1 cellular context compared by ENCODE assay signal in the genomic region with DNA sequence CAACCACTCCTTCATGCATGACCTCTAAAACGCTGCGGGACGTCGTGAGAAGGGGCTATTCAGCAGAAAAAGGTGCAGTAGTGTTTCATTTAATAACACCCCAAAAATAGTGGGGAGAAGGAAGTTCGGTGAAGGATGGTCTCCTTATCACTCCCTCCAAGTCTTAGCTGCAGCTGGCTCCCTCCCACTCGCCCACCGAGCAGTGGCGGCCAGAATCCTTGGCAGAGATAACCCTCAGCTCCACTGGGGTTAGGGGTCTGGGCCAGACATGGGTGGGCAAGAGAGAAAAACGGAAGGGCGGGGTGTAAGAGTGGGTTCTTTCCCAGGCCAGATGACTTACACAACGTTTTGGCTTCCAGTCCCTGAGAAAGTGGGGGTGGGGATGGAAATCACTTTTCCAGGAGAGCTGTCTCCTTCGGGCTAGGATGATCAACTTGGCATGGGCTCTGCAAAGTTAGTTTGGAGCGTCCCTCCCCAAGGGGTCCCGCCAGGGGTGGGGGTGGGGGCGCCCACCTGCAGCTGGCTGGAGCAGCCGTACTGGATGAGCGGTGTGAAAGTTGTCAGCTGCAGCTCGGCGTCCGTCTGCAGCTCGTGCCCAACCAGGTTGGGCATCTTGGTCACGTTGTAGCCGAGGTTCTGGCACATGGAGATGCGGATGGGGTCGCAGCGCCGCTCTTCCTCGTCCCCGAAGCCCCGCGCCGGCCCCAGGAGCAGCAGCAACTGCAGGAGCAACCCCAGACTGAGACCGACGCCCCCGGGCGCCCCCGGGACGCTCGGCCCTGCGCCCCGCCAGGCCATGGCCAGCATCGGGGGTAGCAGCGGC.
A peak's percentile ranks its signal among the peaks of the same experiment; 100 is the strongest.
TF ChIP-seq lines count a peak whose summit lies in the region.

No MANE protein-coding gene starts in this region.

TF ChIP-seq in HepG2, 621 proteins besides CTCF, POLR2A, EP300 and RAD21 (continued from another document and continues in another):
- TF ChIP-seq PLSCR1 (CRISPR knock-in tag; IDR thresholded peaks at IDR 0.05; ENCODE audit: borderline replicate concordance), result no peak
- no peak for TF ChIP-seq MAFF (IDR thresholded peaks at IDR 0.05; ENCODE audit: low read depth, low read length)
- 0 out of 2 replicates have a peak, but pooled peaks have one; percentile 37 for TF ChIP-seq FOXJ3 (CRISPR knock-in tag; IDR thresholded peaks at IDR 0.05; ENCODE audit: borderline replicate concordance)
- TF ChIP-seq ESRRA (CRISPR knock-in tag; IDR thresholded peaks at IDR 0.05; ENCODE audit: low read depth), result no peak
- peak; percentile 40; the same call in 1 of the 2 replicates for TF ChIP-seq ATF7-NPFF (CRISPR knock-in tag; IDR thresholded peaks at IDR 0.05; ENCODE audit: low read depth)
- TF ChIP-seq ZNF678 (CRISPR knock-in tag; IDR thresholded peaks at IDR 0.05), result no peak
- no peak for TF ChIP-seq MAF1 (CRISPR knock-in tag; IDR thresholded peaks at IDR 0.05; ENCODE audit: borderline replicate concordance)
- no peak for TF ChIP-seq SPEN (CRISPR knock-in tag; IDR thresholded peaks at IDR 0.05; ENCODE audit: low read depth)
- TF ChIP-seq, protein P1, sequence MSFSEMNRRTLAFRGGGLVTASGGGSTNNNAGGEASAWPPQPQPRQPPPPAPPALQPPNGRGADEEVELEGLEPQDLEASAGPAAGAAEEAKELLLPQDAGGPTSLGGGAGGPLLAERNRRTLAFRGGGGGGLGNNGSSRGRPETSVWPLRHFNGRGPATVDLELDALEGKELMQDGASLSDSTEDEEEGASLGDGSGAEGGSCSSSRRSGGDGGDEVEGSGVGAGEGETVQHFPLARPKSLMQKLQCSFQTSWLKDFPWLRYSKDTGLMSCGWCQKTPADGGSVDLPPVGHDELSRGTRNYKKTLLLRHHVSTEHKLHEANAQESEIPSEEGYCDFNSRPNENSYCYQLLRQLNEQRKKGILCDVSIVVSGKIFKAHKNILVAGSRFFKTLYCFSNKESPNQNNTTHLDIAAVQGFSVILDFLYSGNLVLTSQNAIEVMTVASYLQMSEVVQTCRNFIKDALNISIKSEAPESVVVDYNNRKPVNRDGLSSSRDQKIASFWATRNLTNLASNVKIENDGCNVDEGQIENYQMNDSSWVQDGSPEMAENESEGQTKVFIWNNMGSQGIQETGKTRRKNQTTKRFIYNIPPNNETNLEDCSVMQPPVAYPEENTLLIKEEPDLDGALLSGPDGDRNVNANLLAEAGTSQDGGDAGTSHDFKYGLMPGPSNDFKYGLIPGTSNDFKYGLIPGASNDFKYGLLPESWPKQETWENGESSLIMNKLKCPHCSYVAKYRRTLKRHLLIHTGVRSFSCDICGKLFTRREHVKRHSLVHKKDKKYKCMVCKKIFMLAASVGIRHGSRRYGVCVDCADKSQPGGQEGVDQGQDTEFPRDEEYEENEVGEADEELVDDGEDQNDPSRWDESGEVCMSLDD (CRISPR knock-in tag; IDR thresholded peaks at IDR 0.05; ENCODE audit: borderline replicate concordance), result no peak; the same call in 1 of the 2 replicates
- no peak for TF ChIP-seq ZNF720 (CRISPR knock-in tag; IDR thresholded peaks at IDR 0.05)
- no peak for TF ChIP-seq NR2F1 (CRISPR knock-in tag; IDR thresholded peaks at IDR 0.05)
- TF ChIP-seq, protein P2, sequence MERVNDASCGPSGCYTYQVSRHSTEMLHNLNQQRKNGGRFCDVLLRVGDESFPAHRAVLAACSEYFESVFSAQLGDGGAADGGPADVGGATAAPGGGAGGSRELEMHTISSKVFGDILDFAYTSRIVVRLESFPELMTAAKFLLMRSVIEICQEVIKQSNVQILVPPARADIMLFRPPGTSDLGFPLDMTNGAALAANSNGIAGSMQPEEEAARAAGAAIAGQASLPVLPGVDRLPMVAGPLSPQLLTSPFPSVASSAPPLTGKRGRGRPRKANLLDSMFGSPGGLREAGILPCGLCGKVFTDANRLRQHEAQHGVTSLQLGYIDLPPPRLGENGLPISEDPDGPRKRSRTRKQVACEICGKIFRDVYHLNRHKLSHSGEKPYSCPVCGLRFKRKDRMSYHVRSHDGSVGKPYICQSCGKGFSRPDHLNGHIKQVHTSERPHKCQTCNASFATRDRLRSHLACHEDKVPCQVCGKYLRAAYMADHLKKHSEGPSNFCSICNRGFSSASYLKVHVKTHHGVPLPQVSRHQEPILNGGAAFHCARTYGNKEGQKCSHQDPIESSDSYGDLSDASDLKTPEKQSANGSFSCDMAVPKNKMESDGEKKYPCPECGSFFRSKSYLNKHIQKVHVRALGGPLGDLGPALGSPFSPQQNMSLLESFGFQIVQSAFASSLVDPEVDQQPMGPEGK (CRISPR knock-in tag; IDR thresholded peaks at IDR 0.05), result no peak
- no peak for TF ChIP-seq JDP2 (CRISPR knock-in tag; IDR thresholded peaks at IDR 0.05; ENCODE audit: borderline replicate concordance)
- peak; percentile 41; the same call in 1 of the 2 replicates for TF ChIP-seq ZNF773 (CRISPR knock-in tag; IDR thresholded peaks at IDR 0.05; ENCODE audit: borderline replicate concordance)
- TF ChIP-seq KLF6 (CRISPR knock-in tag; IDR thresholded peaks at IDR 0.05), result no peak
- TF ChIP-seq ZNF503 (CRISPR knock-in tag; IDR thresholded peaks at IDR 0.05), result no peak
- no peak for TF ChIP-seq ADNP (CRISPR knock-in tag; IDR thresholded peaks at IDR 0.05)
- no peak for TF ChIP-seq TBX2 (CRISPR knock-in tag; IDR thresholded peaks at IDR 0.05; ENCODE audit: borderline replicate concordance)
- TF ChIP-seq, protein P3, sequence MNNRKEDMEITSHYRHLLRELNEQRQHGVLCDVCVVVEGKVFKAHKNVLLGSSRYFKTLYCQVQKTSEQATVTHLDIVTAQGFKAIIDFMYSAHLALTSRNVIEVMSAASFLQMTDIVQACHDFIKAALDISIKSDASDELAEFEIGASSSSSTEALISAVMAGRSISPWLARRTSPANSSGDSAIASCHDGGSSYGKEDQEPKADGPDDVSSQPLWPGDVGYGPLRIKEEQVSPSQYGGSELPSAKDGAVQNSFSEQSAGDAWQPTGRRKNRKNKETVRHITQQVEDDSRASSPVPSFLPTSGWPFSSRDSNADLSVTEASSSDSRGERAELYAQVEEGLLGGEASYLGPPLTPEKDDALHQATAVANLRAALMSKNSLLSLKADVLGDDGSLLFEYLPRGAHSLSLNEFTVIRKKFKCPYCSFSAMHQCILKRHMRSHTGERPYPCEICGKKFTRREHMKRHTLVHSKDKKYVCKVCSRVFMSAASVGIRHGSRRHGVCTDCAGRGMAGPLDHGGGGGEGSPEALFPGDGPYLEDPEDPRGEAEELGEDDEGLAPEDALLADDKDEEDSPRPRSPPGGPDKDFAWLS (CRISPR knock-in tag; IDR thresholded peaks at IDR 0.05; ENCODE audit: borderline replicate concordance), result no peak
- TF ChIP-seq SP4 (CRISPR knock-in tag; IDR thresholded peaks at IDR 0.05), result no peak
- 0 out of 2 replicates have a peak, but pooled peaks have one; percentile 61 for TF ChIP-seq GZF1 (CRISPR knock-in tag; IDR thresholded peaks at IDR 0.05)
- TF ChIP-seq RARA (CRISPR knock-in tag; IDR thresholded peaks at IDR 0.05), result no peak
- no peak for TF ChIP-seq HES4 (CRISPR knock-in tag; IDR thresholded peaks at IDR 0.05; ENCODE audit: borderline replicate concordance)
- TF ChIP-seq, protein P4, sequence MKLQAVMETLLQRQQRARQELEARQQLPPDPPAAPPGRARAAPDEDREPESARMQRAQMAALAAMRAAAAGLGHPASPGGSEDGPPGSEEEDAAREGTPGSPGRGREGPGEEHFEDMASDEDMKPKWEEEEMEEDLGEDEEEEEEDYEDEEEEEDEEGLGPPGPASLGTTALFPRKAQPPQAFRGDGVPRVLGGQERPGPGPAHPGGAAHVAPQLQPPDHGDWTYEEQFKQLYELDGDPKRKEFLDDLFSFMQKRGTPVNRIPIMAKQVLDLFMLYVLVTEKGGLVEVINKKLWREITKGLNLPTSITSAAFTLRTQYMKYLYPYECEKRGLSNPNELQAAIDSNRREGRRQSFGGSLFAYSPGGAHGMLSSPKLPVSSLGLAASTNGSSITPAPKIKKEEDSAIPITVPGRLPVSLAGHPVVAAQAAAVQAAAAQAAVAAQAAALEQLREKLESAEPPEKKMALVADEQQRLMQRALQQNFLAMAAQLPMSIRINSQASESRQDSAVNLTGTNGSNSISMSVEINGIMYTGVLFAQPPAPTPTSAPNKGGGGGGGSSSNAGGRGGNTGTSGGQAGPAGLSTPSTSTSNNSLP (IDR thresholded peaks at IDR 0.05; ENCODE audit: low read depth, low read length), result no peak
- TF ChIP-seq TOE1 (CRISPR knock-in tag; IDR thresholded peaks at IDR 0.05), result no peak
- TF ChIP-seq ZNF160 (CRISPR knock-in tag; IDR thresholded peaks at IDR 0.05), result no peak
- 0 out of 2 replicates have a peak, but pooled peaks have one; percentile 10 for TF ChIP-seq MEIS2 (CRISPR knock-in tag; IDR thresholded peaks at IDR 0.05)
- no peak for TF ChIP-seq DMAP1 (CRISPR knock-in tag; IDR thresholded peaks at IDR 0.05)
- no peak for TF ChIP-seq PRMT3 (CRISPR knock-in tag; IDR thresholded peaks at IDR 0.05; ENCODE audit: borderline replicate concordance, low read depth)
- peak; percentile 69; the same call in 1 of the 2 replicates for TF ChIP-seq ZNF879 (CRISPR knock-in tag; IDR thresholded peaks at IDR 0.05)
- peak; percentile 15; the same call in 1 of the 2 replicates for TF ChIP-seq ZNF580 (CRISPR knock-in tag; IDR thresholded peaks at IDR 0.05; ENCODE audit: borderline replicate concordance, low read depth)
- peak; percentile 39; the same call in 1 of the 2 replicates for TF ChIP-seq ZNF724P (CRISPR knock-in tag; IDR thresholded peaks at IDR 0.05; ENCODE audit: borderline replicate concordance)
- TF ChIP-seq HBP1 (CRISPR knock-in tag; IDR thresholded peaks at IDR 0.05; ENCODE audit: low read depth), result no peak
- TF ChIP-seq ZNF33B (CRISPR knock-in tag; IDR thresholded peaks at IDR 0.05), result no peak
- TF ChIP-seq ZSCAN25 (CRISPR knock-in tag; IDR thresholded peaks at IDR 0.05), result no peak
- TF ChIP-seq TAF15 (IDR thresholded peaks at IDR 0.05; ENCODE audit: low read depth, low read length, poor library complexity, severe bottlenecking), result peak; percentile 40
- TF ChIP-seq PHB2 (IDR thresholded peaks at IDR 0.05; ENCODE audit: partially characterized antibody), result no peak
- TF ChIP-seq TGIF2 (CRISPR knock-in tag; IDR thresholded peaks at IDR 0.05), result no peak
- TF ChIP-seq ZNF34 (CRISPR knock-in tag; IDR thresholded peaks at IDR 0.05; ENCODE audit: borderline replicate concordance), result no peak
- 0 out of 2 replicates have a peak, but pooled peaks have one; percentile 54 for TF ChIP-seq ZNF225 (CRISPR knock-in tag; IDR thresholded peaks at IDR 0.05)
- TF ChIP-seq ZFY (CRISPR knock-in tag; IDR thresholded peaks at IDR 0.05), result 0 out of 2 replicates have a peak, but pooled peaks have one; percentile 27
- TF ChIP-seq RORA (CRISPR knock-in tag; IDR thresholded peaks at IDR 0.05), result no peak
- no peak for TF ChIP-seq YEATS2 (CRISPR knock-in tag; IDR thresholded peaks at IDR 0.05; ENCODE audit: borderline replicate concordance)
- peak; percentile 51; the same call in 1 of the 2 replicates for TF ChIP-seq MTA1 (CRISPR knock-in tag; IDR thresholded peaks at IDR 0.05; ENCODE audit: borderline replicate concordance)
- TF ChIP-seq POLR2AphosphoS5 (IDR thresholded peaks at IDR 0.05; ENCODE audit: low read depth, low read length), result no peak
- no peak for TF ChIP-seq ZNF180 (CRISPR knock-in tag; IDR thresholded peaks at IDR 0.05; ENCODE audit: borderline replicate concordance, low read depth)
- TF ChIP-seq ZIK1 (CRISPR knock-in tag; IDR thresholded peaks at IDR 0.05; ENCODE audit: borderline replicate concordance, low read depth), result no peak
- no peak for TF ChIP-seq SNAPC5 (CRISPR knock-in tag; IDR thresholded peaks at IDR 0.05; ENCODE audit: borderline replicate concordance)
- no peak for TF ChIP-seq ARHGAP35 (CRISPR knock-in tag; IDR thresholded peaks at IDR 0.05; ENCODE audit: borderline replicate concordance)
- TF ChIP-seq ZNF335 (CRISPR knock-in tag; IDR thresholded peaks at IDR 0.05), result no peak
- TF ChIP-seq THAP11 (CRISPR knock-in tag; IDR thresholded peaks at IDR 0.05), result no peak
- TF ChIP-seq ZNF430 (CRISPR knock-in tag; IDR thresholded peaks at IDR 0.05), result 0 out of 2 replicates have a peak, but pooled peaks have one; percentile 12
- no peak for TF ChIP-seq SMC3 (IDR thresholded peaks at IDR 0.05; ENCODE audit: low read length)
- no peak for TF ChIP-seq ZNF597 (CRISPR knock-in tag; IDR thresholded peaks at IDR 0.05)
